Comparison of ENCODE assay signal across 1 cellular context in genomic region chr1:7300893-7301292, GRCh38.
TF ChIP-seq lines count a peak whose summit lies in the region.

No MANE protein-coding gene starts in this region.

TF ChIP-seq in HEK293, 187 proteins besides CTCF, POLR2A, EP300 and RAD21 (continued from another document and continues in another):
- TF ChIP-seq INSM2 (tag by site-specific recombination; IDR thresholded peaks at IDR 0.05) (peak; percentile 95), ZNF391 (tag by site-specific recombination; IDR thresholded peaks at IDR 0.05; ENCODE audit: borderline replicate concordance, low read depth) (peak; percentile 58), ZEB2 (tag by site-specific recombination; IDR thresholded peaks at IDR 0.05) (peak; percentile 91), SP3 (tag by site-specific recombination; IDR thresholded peaks at IDR 0.05) (no peak), OSR2 (tag by site-specific recombination; IDR thresholded peaks at IDR 0.05) (peak; percentile 94), ZNF280D (tag by site-specific recombination; IDR thresholded peaks at IDR 0.05) (0 out of 2 replicates have a peak, but pooled peaks have one; percentile 31), ZNF324 (tag by site-specific recombination; IDR thresholded peaks at IDR 0.05) (peak; percentile 18; the same call in 1 of the 2 replicates), SP7 (tag by site-specific recombination; IDR thresholded peaks at IDR 0.05) (peak; percentile 95), GLIS1 (tag by site-specific recombination; IDR thresholded peaks at IDR 0.05) (peak; percentile 65), ZBTB44 (tag by site-specific recombination; IDR thresholded peaks at IDR 0.05) (peak; percentile 84), ZIC2 (tag by site-specific recombination; IDR thresholded peaks at IDR 0.05) (peak; percentile 25; the same call in 1 of the 2 replicates), ZNF707 (tag by site-specific recombination; IDR thresholded peaks at IDR 0.05) (no peak), KLF17 (tag by site-specific recombination; IDR thresholded peaks at IDR 0.05) (0 out of 2 replicates have a peak, but pooled peaks have one; percentile 71), PRDM1 (tag by site-specific recombination; IDR thresholded peaks at IDR 0.05) (0 out of 2 replicates have a peak, but pooled peaks have one; percentile 14), HIC1 (tag by site-specific recombination; IDR thresholded peaks at IDR 0.05) (peak; percentile 82), PRDM10 (tag by site-specific recombination; IDR thresholded peaks at IDR 0.05) (0 out of 2 replicates have a peak, but pooled peaks have one; percentile 21), WT1 (tag by site-specific recombination; IDR thresholded peaks at IDR 0.05) (peak; percentile 76), ZNF350 (tag by site-specific recombination; IDR thresholded peaks at IDR 0.05) (no peak), TCF7L2 (IDR thresholded peaks at IDR 0.05; ENCODE audit: borderline replicate concordance, low read depth, low read length) (peak; percentile 83), TRIM28 (IDR thresholded peaks at IDR 0.05; ENCODE audit: borderline replicate concordance, low read length) (no peak; the same call in 1 of the 2 replicates), PATZ1 (tag by site-specific recombination; IDR thresholded peaks at IDR 0.05) (peak; percentile 57), TSHZ1 (tag by site-specific recombination; IDR thresholded peaks at IDR 0.05; ENCODE audit: borderline replicate concordance) (peak; percentile 69; the same call in 1 of the 2 replicates), ZNF148 (tag by site-specific recombination; IDR thresholded peaks at IDR 0.05; ENCODE audit: borderline replicate concordance) (no peak), ZNF837 (tag by site-specific recombination; IDR thresholded peaks at IDR 0.05) (no peak), ZBTB17 (tag by site-specific recombination; IDR thresholded peaks at IDR 0.05) (peak; percentile 27; the same call in 1 of the 2 replicates), BCL6B (tag by site-specific recombination; IDR thresholded peaks at IDR 0.05) (no peak), ZBTB21 (tag by site-specific recombination; IDR thresholded peaks at IDR 0.05) (peak; percentile 94), BCL11A (tag by site-specific recombination; IDR thresholded peaks at IDR 0.05; ENCODE audit: low read depth) (peak; percentile 97), ZNF558 (tag by site-specific recombination; IDR thresholded peaks at IDR 0.05) (no peak), ZNF174 (tag by site-specific recombination; IDR thresholded peaks at IDR 0.05) (no peak)
